ENCODE assay signal across 1 cellular context in genomic region chr7:27148031-27148775, GRCh38.
TF ChIP-seq lines count a peak whose summit lies in the region.

No MANE protein-coding gene starts in this region.

TF ChIP-seq in HEK293, 187 proteins besides CTCF, POLR2A, EP300 and RAD21 (continued from another document):
- TF ChIP-seq ZNF155 (tag by site-specific recombination; IDR thresholded peaks at IDR 0.05), result no peak
- peak; percentile 89 for TF ChIP-seq ZNF335 (tag by site-specific recombination; conservative IDR thresholded peaks at IDR 0.05)
- peak; percentile 69 for TF ChIP-seq SP3 (tag by site-specific recombination; IDR thresholded peaks at IDR 0.05)
- TF ChIP-seq ZSCAN30 (tag by site-specific recombination; IDR thresholded peaks at IDR 0.05), result 0 out of 2 replicates have a peak, but pooled peaks have one; percentile 13
- no peak for TF ChIP-seq ZBTB20 (tag by site-specific recombination; IDR thresholded peaks at IDR 0.05)
- no peak for TF ChIP-seq ELK4 (IDR thresholded peaks at IDR 0.05; ENCODE audit: borderline replicate concordance, low read depth, low read length)
- peak; percentile 32 for TF ChIP-seq ZIC2 (tag by site-specific recombination; IDR thresholded peaks at IDR 0.05)
- no peak for TF ChIP-seq ZNF280C (tag by site-specific recombination; IDR thresholded peaks at IDR 0.05)
- no peak for TF ChIP-seq ZNF202 (tag by site-specific recombination; IDR thresholded peaks at IDR 0.05; ENCODE audit: borderline replicate concordance)
TF ChIP-seq in HEK293: peak in this region for 29.
